ENCODE assay signal across 35 cellular contexts in genomic region chr11:34098813-34099212, GRCh38.
"Had no signal": no experiment of that assay in that cellular context is flagged by ENCODE, and none has a peak within 500 bp of the region (broad histone marks: within the 10 kb centered on the region; RNA-seq: fewer than 3 reads in every experiment).

No MANE protein-coding gene starts in this region.

- DNase-seq: activated CD4-positive, alpha-beta T cell treated with anti-CD3 and anti-CD28 coated beads for 1 hour; activated CD4-positive, alpha-beta T cell treated with anti-CD3 and anti-CD28 coated beads, Interleukin-2, amount 10 ng/mL, durations not matched to agents 7 days and 5 days; activated CD4-positive, alpha-beta T cell treated with anti-CD3 and anti-CD28 coated beads, Interleukin-2, amount 50 U/mL, for 48 hours; activated CD4-positive, CD25-positive, alpha-beta regulatory T cell; activated CD8-positive, alpha-beta memory T cell treated with anti-CD3 and anti-CD28 coated beads for 24 hours; activated CD8-positive, alpha-beta memory T cell treated with anti-CD3 and anti-CD28 coated beads, Interleukin-2, amount 10 ng/mL, durations not matched to agents 7 days and 5 days; activated CD8-positive, alpha-beta memory T cell treated with anti-CD3 and anti-CD28 coated beads, Interleukin-2, amount 50 U/mL, for 48 hours; activated gamma-delta T cell; activated naive CD4-positive, alpha-beta T cell treated with Interleukin-2 at 50 U/mL for 16 hours; activated naive CD8-positive, alpha-beta T cell treated with anti-CD3 and anti-CD28 coated beads, Interleukin-2, amount 10 ng/mL, durations not matched to agents 7 days and 5 days; amygdala; body of pancreas; caudate nucleus; cerebellar nuclear complex; NCI-H1092 treated with DMSO at 0.1 percent for 48 hours; NCI-H1417; NCI-H146; NCI-H187; NCI-H2029 treated with DMSO at 0.1 percent for 48 hours; NCI-H2107; NCI-H2171; NCI-H510A; NCI-H526; NCI-H748 treated with DMSO at 0.1 percent for 48 hours; NK-92 treated with Interleukin-12 subunit alpha and Interleukin-12 subunit beta, amount 100 ng/mL, for 24 hours; PC-9; T1000; WERI-Rb-1 had no signal

- H3K4me1 ChIP-seq: body of pancreas, breast epithelium had no signal

- H3K4me3 ChIP-seq: body of pancreas, breast epithelium, PC-9 had no signal

- H3K27me3 ChIP-seq: body of pancreas, breast epithelium had no signal

- ATAC-seq: activated CD8-positive, alpha-beta memory T cell treated with anti-CD3 and anti-CD28 coated beads, Interleukin-2, amount 10 ng/mL, durations not matched to agents 7 days and 5 days; body of pancreas; Right ventricle myocardium inferior had no signal

- H3K4me3 Mint-ChIP-seq: activated CD4-positive, alpha-beta T cell treated with anti-CD3 and anti-CD28 coated beads, Interleukin-2, amount 10 ng/mL, durations not matched to agents 7 days and 5 days; activated CD8-positive, alpha-beta memory T cell treated with anti-CD3 and anti-CD28 coated beads, Interleukin-2, amount 10 ng/mL, durations not matched to agents 7 days and 5 days; activated naive CD4-positive, alpha-beta T cell treated with anti-CD3 and anti-CD28 coated beads, Interleukin-2, amount 50 U/mL, for 24 hours; activated naive CD8-positive, alpha-beta T cell treated with anti-CD3 and anti-CD28 coated beads, Interleukin-2, amount 10 ng/mL, durations not matched to agents 7 days and 5 days had no signal

- H3K27ac Mint-ChIP-seq: activated CD4-positive, alpha-beta T cell treated with anti-CD3 and anti-CD28 coated beads, Interleukin-2, amount 10 ng/mL, durations not matched to agents 7 days and 5 days; activated CD8-positive, alpha-beta memory T cell treated with anti-CD3 and anti-CD28 coated beads, Interleukin-2, amount 10 ng/mL, durations not matched to agents 7 days and 5 days; activated naive CD4-positive, alpha-beta T cell treated with anti-CD3 and anti-CD28 coated beads, Interleukin-2, amount 50 U/mL, for 24 hours; activated naive CD8-positive, alpha-beta T cell treated with anti-CD3 and anti-CD28 coated beads, Interleukin-2, amount 10 ng/mL, durations not matched to agents 7 days and 5 days; activated T-helper 2 cell treated with anti-CD3 and anti-CD28 coated beads, Interferon-gamma antibody, Interleukin-2, Interleukin-4, amounts not matched to agents 10 μg/mL and 5 μg/mL and 100 μg/mL, durations not matched to agents 14 hours and 24 hours and 36 hours had no signal

- H3K4me2 ChIP-seq: PC-9 had no signal

- H3K9me3 ChIP-seq: body of pancreas, breast epithelium had no signal

- H2AFZ ChIP-seq: PC-9 had no signal

- FAIRE-seq: astrocyte, RCC 7860 had no signal

- H3K9me3 Mint-ChIP-seq: activated CD4-positive, alpha-beta T cell treated with anti-CD3 and anti-CD28 coated beads, Interleukin-2, amount 10 ng/mL, durations not matched to agents 7 days and 5 days; activated naive CD4-positive, alpha-beta T cell treated with anti-CD3 and anti-CD28 coated beads, Interleukin-2, amount 50 U/mL, for 24 hours; activated naive CD8-positive, alpha-beta T cell treated with anti-CD3 and anti-CD28 coated beads, Interleukin-2, amount 10 ng/mL, durations not matched to agents 7 days and 5 days; activated T-helper 2 cell treated with anti-CD3 and anti-CD28 coated beads, Interferon-gamma antibody, Interleukin-2, Interleukin-4, amounts not matched to agents 10 μg/mL and 5 μg/mL and 100 μg/mL, durations not matched to agents 14 hours and 24 hours and 36 hours had no signal

- H3K27me3 Mint-ChIP-seq: activated CD4-positive, alpha-beta T cell treated with anti-CD3 and anti-CD28 coated beads, Interleukin-2, amount 10 ng/mL, durations not matched to agents 7 days and 5 days; activated CD8-positive, alpha-beta memory T cell treated with anti-CD3 and anti-CD28 coated beads, Interleukin-2, amount 10 ng/mL, durations not matched to agents 7 days and 5 days; activated naive CD4-positive, alpha-beta T cell treated with anti-CD3 and anti-CD28 coated beads, Interleukin-2, amount 50 U/mL, for 24 hours; activated naive CD8-positive, alpha-beta T cell treated with anti-CD3 and anti-CD28 coated beads, Interleukin-2, amount 10 ng/mL, durations not matched to agents 7 days and 5 days had no signal

- H3K27ac ChIP-seq: body of pancreas, breast epithelium, PC-9, RWPE1, WERI-Rb-1 had no signal
